ENCODE assay signal across 12 cellular contexts in the genomic region with DNA sequence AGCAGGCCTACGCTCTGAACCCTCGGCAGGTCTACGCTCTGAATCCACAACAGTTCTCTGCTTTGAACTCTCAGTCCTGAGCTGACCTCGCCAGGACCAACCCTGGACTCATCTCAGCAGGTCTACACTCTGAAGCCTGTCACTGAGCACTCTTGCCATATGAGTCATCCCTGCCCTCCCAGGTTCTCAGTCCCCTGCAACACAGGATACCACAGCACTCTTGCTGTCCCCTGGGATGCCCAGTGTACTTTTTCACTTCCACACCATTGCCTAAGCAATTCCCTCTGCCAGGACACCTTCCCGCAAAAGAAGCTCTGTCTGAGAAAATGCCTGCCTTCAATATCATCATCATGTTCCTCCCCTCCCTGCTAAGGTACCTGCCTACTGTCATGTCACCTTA. TPM values are rescaled to one million over a fixed set of nuclear protein-coding genes. Genes with fewer than 3 reads are reported as not detected.
DNase-seq lines count a peak whose midpoint lies in the region; ATAC-seq and FAIRE-seq lines count a peak whose summit lies in the region.
"Had no signal": no experiment of that assay in that cellular context is flagged by ENCODE, and none has a peak within 500 bp of the region (broad histone marks: within the 10 kb centered on the region; RNA-seq: fewer than 3 reads in every experiment).

No MANE protein-coding gene starts in this region.

- H3K14ac ChIP-seq in trophoblast cell (ENCODE audit: low read length): no peak overlapping the region

- H3K4me3 ChIP-seq in trophoblast cell (ENCODE audit: low read depth, low read length): no peak overlapping the region

- no peak overlapping the region for H2BK5ac ChIP-seq in trophoblast cell (ENCODE audit: low read depth, low read length, poor library complexity)

- no peak overlapping the region for H2AFZ ChIP-seq in trophoblast cell (ENCODE audit: insufficient read depth, low read length, poor library complexity)

- H4K8ac ChIP-seq in trophoblast cell (ENCODE audit: low read depth, low read length): no peak overlapping the region

- H3K79me2 ChIP-seq in trophoblast cell (ENCODE audit: control insufficient read depth, insufficient read depth, low read length, poor library complexity): no peaks in the 10 kb centered on the region

- no peak overlapping the region for H3K23ac ChIP-seq in trophoblast cell (ENCODE audit: low read length)

- no peak overlapping the region for H3K4ac ChIP-seq in trophoblast cell (ENCODE audit: low read depth, low read length)

- no CpG with 5 or more reads among the region's 5 CpGs for WGBS in trophoblast cell (ENCODE audit: extremely low coverage, insufficient coverage, insufficient read length)

- FAIRE-seq in HTR-8/SVneo (lab: Jason Lieb, UNC): no peak
- FAIRE-seq: kidney had no signal

- DNase-seq in EL (peak; percentile 29), HTR-8/SVneo (ENCODE audit: insufficient read length, low spot score) (peak; percentile 25), glomerular visceral epithelial cell (ENCODE audit: extremely low spot score) (peak; percentile 31), dedifferentiated amniotic fluid mesenchymal stem cell (ENCODE audit: extremely low spot score) (no peak), NCI-H82 treated with DMSO at 0.1 percent for 48 hours (lab: John Stamatoyannopoulos, UW; ENCODE audit: unreplicated experiment) (no peak), trophoblast cell (no peak), Kasumi-1 (lab: John Stamatoyannopoulos, UW) (no peak)
- DNase-seq: activated CD4-positive, alpha-beta T cell treated with anti-CD3 and anti-CD28 coated beads, Interleukin-2, amount 50 U/mL, for 4 hours; effector CD4-positive, alpha-beta T cell; kidney; NCI-H2171 treated with DMSO at 0.1 percent for 48 hours had no signal

- no peak overlapping the region for H2BK12ac ChIP-seq in trophoblast cell (ENCODE audit: low read length)

- no peak overlapping the region for H2BK120ac ChIP-seq in trophoblast cell (ENCODE audit: insufficient read depth, low read length, poor library complexity)

- H3K9ac ChIP-seq in trophoblast cell (ENCODE audit: low read length): no peak overlapping the region

- H3K9me3 ChIP-seq in trophoblast cell (ENCODE audit: insufficient read depth, low read depth, low read length): no peaks in the 10 kb centered on the region

- no peaks in the 10 kb centered on the region for H3K79me1 ChIP-seq in trophoblast cell (ENCODE audit: low read length)

- peaks cover 5 to 6% of the 10 kb centered on the region in 2 experiments for H3K4me1 ChIP-seq in trophoblast cell (ENCODE audit: control insufficient read depth in 1 of 2, insufficient read depth in 2 of 2, low read length in 2 of 2)

- H3K27ac ChIP-seq in trophoblast cell (ENCODE audit: low read depth, low read length): no peak overlapping the region

- H4K91ac ChIP-seq in trophoblast cell (ENCODE audit: low read depth, low read length): no peak overlapping the region

- H3K27me3 ChIP-seq in trophoblast cell (ENCODE audit: insufficient read depth, low read length): no peaks in the 10 kb centered on the region

- peak; percentile 67 for ATAC-seq in GM21576 (IDR thresholded peaks at IDR 0.05; ENCODE audit: unreplicated experiment)

- no peak overlapping the region for H4K12ac ChIP-seq in trophoblast cell (ENCODE audit: low read depth, low read length)

- H2AK5ac ChIP-seq in trophoblast cell (ENCODE audit: low read length): no peak overlapping the region

- H3K36me3 ChIP-seq in trophoblast cell (ENCODE audit: control insufficient read depth in 1 of 2, insufficient read depth in 2 of 2, low read length in 2 of 2): peaks cover 4% of the 10 kb centered on the region in 2 experiments

- no peak overlapping the region for H3K4me2 ChIP-seq in trophoblast cell (ENCODE audit: low read length)

- no peak overlapping the region for H3K18ac ChIP-seq in trophoblast cell (ENCODE audit: low read length)

RNA-seq across cellular contexts. Expression of a gene that starts 42.0 kb away (rescaled TPM):
- polyA plus RNA-seq in trophoblast cell (2013): 5.4 and 5.8 TPM in 2 replicates

Comparison
In these comparisons a context has a peak if more than half of its experiments do, and no peak if none do; other contexts are left out.
1. DNase-seq: peak in EL (single experiment), HTR-8/SVneo (single experiment) and glomerular visceral epithelial cell (single experiment); none in dedifferentiated amniotic fluid mesenchymal stem cell (single experiment), NCI-H82 treated with DMSO at 0.1 percent for 48 hours (single experiment), trophoblast cell (0 of 2) and Kasumi-1 (0 of 2).